1 cellular context compared by ENCODE assay signal in genomic region chr19:48899781-48900476, GRCh38.
TF ChIP-seq lines count a peak whose summit lies in the region.

Gene NUCB1 (plus strand): TSS chr19:48900312. CDS start chr19:48900797, 485 bp downstream.

TF ChIP-seq in HEK293, 187 proteins besides CTCF, POLR2A, EP300 and RAD21 (continued from another document):
- TF ChIP-seq ZNF398 (tag by site-specific recombination; IDR thresholded peaks at IDR 0.05) (no peak), ZNF394 (tag by site-specific recombination; IDR thresholded peaks at IDR 0.05; ENCODE audit: borderline replicate concordance) (peak; percentile 32; the same call in 1 of the 2 replicates), ZNF404 (tag by site-specific recombination; IDR thresholded peaks at IDR 0.05) (no peak), ZNF2 (tag by site-specific recombination; IDR thresholded peaks at IDR 0.05) (no peak), SP3 (tag by site-specific recombination; IDR thresholded peaks at IDR 0.05) (peak; percentile 90), ZNF391 (tag by site-specific recombination; IDR thresholded peaks at IDR 0.05; ENCODE audit: borderline replicate concordance, low read depth) (no peak), ZNF266 (tag by site-specific recombination; IDR thresholded peaks at IDR 0.05; ENCODE audit: low read depth) (no peak), ZSCAN5A (tag by site-specific recombination; IDR thresholded peaks at IDR 0.05) (no peak), ZNF76 (tag by site-specific recombination; IDR thresholded peaks at IDR 0.05; ENCODE audit: borderline replicate concordance, low read depth) (peak; percentile 90), ZNF302 (tag by site-specific recombination; IDR thresholded peaks at IDR 0.05; ENCODE audit: low read depth) (no peak), ZNF843 (tag by site-specific recombination; IDR thresholded peaks at IDR 0.05) (no peak), ZNF596 (tag by site-specific recombination; IDR thresholded peaks at IDR 0.05) (peak; percentile 92), SP7 (tag by site-specific recombination; IDR thresholded peaks at IDR 0.05) (0 out of 2 replicates have a peak, but pooled peaks have one; percentile 27), GLIS1 (tag by site-specific recombination; IDR thresholded peaks at IDR 0.05) (peak; percentile 67), YY2 (tag by site-specific recombination; IDR thresholded peaks at IDR 0.05) (no peak), ZBTB10 (tag by site-specific recombination; IDR thresholded peaks at IDR 0.05) (no peak), ZNF26 (tag by site-specific recombination; IDR thresholded peaks at IDR 0.05) (no peak), ZNF426 (tag by site-specific recombination; IDR thresholded peaks at IDR 0.05) (no peak), FEZF1 (tag by site-specific recombination; IDR thresholded peaks at IDR 0.05) (no peak), ZNF660 (tag by site-specific recombination; IDR thresholded peaks at IDR 0.05) (peak; percentile 30; the same call in 1 of the 2 replicates), ZBTB26 (tag by site-specific recombination; optimal IDR thresholded peaks at IDR 0.05) (no peak), REPIN1 (tag by site-specific recombination; IDR thresholded peaks at IDR 0.05; ENCODE audit: low read depth) (0 out of 2 replicates have a peak, but pooled peaks have one; percentile 71), KLF10 (tag by site-specific recombination; IDR thresholded peaks at IDR 0.05) (0 out of 2 replicates have a peak, but pooled peaks have one; percentile 8), ZBTB11 (tag by site-specific recombination; conservative IDR thresholded peaks at IDR 0.05; ENCODE audit: low read depth) (peak; percentile 81), BCL6B (tag by site-specific recombination; IDR thresholded peaks at IDR 0.05) (peak; percentile 58), ZSCAN4 (tag by site-specific recombination; IDR thresholded peaks at IDR 0.05) (no peak), ZNF335 (tag by site-specific recombination; conservative IDR thresholded peaks at IDR 0.05) (peak; percentile 100), ZNF585B (tag by site-specific recombination; IDR thresholded peaks at IDR 0.05) (no peak), PATZ1 (tag by site-specific recombination; IDR thresholded peaks at IDR 0.05) (0 out of 2 replicates have a peak, but pooled peaks have one; percentile 12), ZBTB17 (tag by site-specific recombination; IDR thresholded peaks at IDR 0.05) (peak; percentile 95), ZFP3 (tag by site-specific recombination; IDR thresholded peaks at IDR 0.05; ENCODE audit: low read depth) (no peak), ZBTB44 (tag by site-specific recombination; IDR thresholded peaks at IDR 0.05) (0 out of 2 replicates have a peak, but pooled peaks have one; percentile 57), KLF8 (tag by site-specific recombination; IDR thresholded peaks at IDR 0.05) (peak; percentile 53; the same call in 1 of the 2 replicates), ZNF155 (tag by site-specific recombination; IDR thresholded peaks at IDR 0.05) (no peak)
TF ChIP-seq in HEK293: peak in this region for 37.
